8 cellular contexts compared by ENCODE assay signal in genomic region chr1:220113136-220113695, GRCh38. TPM values are rescaled to one million over a fixed set of nuclear protein-coding genes. Genes with fewer than 3 reads are reported as not detected.
DNase-seq lines count a peak whose midpoint lies in the region; ATAC-seq and TF ChIP-seq lines count a peak whose summit lies in the region.

No MANE protein-coding gene starts in this region.

- H3K27ac Mint-ChIP-seq in chondrocyte (ENCODE audit: unreplicated experiment) (no peak overlapping the region), nephron progenitor cell (no peak overlapping the region)

- no peaks in the 10 kb centered on the region for H3K9me3 ChIP-seq in NT2/D1 (ENCODE audit: insufficient read depth, low read length)

- H3K36me3 ChIP-seq in NT2/D1 (ENCODE audit: insufficient read depth, insufficient read length, low read length), result peaks cover 68% of the 10 kb centered on the region

- H3K4me3 Mint-ChIP-seq in chondrocyte (ENCODE audit: unreplicated experiment) (no peak overlapping the region), nephron progenitor cell (no peak overlapping the region)

- intact Hi-C loops in posterior vena cava (cut with DNase I), result no loop called here

- no peaks in the 10 kb centered on the region for H3K4me1 ChIP-seq in NT2/D1 (ENCODE audit: insufficient read depth, insufficient read length)

- no peak overlapping the region for H3K9ac ChIP-seq in NT2/D1 (ENCODE audit: insufficient read length, low read depth)

- H3K9me3 Mint-ChIP-seq in chondrocyte (ENCODE audit: low read depth), result no peaks in the 10 kb centered on the region
- H3K9me3 Mint-ChIP-seq in nephron progenitor cell, result no peaks in the 10 kb centered on the region

- TF ChIP-seq CTCF in chondrocyte (IDR thresholded peaks at IDR 0.05) (peak; percentile 79), nephron progenitor cell (IDR thresholded peaks at IDR 0.05) (peak; percentile 46)

- H3K27me3 ChIP-seq in NT2/D1 (ENCODE audit: insufficient read depth, insufficient read length), result no peaks in the 10 kb centered on the region

- ATAC-seq in GM21390 (IDR thresholded peaks at IDR 0.05; ENCODE audit: unreplicated experiment), result peak; percentile 66
- ATAC-seq in esophagus mucosa, result no peak

- H3K4me3 ChIP-seq in NT2/D1 (ENCODE audit: insufficient read length, low read depth), result no peak overlapping the region

- H3K36me3 Mint-ChIP-seq in chondrocyte (ENCODE audit: low read depth) (peaks cover 22% of the 10 kb centered on the region), nephron progenitor cell (ENCODE audit: low read depth) (peaks cover 61% of the 10 kb centered on the region)

- DNase-seq in NCI-H345 (lab: John Stamatoyannopoulos, UW), result peak; percentile 1
- no peak for DNase-seq in NCI-H345 treated with DMSO at 0.1 percent for 48 hours (lab: John Stamatoyannopoulos, UW; ENCODE audit: unreplicated experiment)
- DNase-seq in NT2/D1 (ENCODE audit: low read depth, low spot score), result peak; percentile 16
- DNase-seq in chondrocyte (ENCODE audit: low spot score), result no peak
- DNase-seq in nephron progenitor cell, result no peak
- DNase-seq in posterior vena cava (ENCODE audit: low spot score), result no peak

- H3K27me3 Mint-ChIP-seq in chondrocyte (ENCODE audit: low read depth) (no peaks in the 10 kb centered on the region), nephron progenitor cell (ENCODE audit: low read depth, poor library complexity) (no peaks in the 10 kb centered on the region)

- H3K4me1 Mint-ChIP-seq in chondrocyte (ENCODE audit: low read depth) (peaks cover under 1% of the 10 kb centered on the region), nephron progenitor cell (no peaks in the 10 kb centered on the region)

RNA-seq across cellular contexts. Expression of gene IARS2, which starts 19.3 kb away (rescaled TPM):
- total RNA-seq in chondrocyte (64.2 to 71.9 TPM (median 64.9 TPM) in 3 replicates), esophagus mucosa (52.9 TPM), posterior vena cava (10 to 100 TPM; 43.4 to 52.0 TPM)

RNA-seq across cellular contexts. Expression of gene BPNT1, which starts 23.6 kb away (rescaled TPM):
- total RNA-seq in chondrocyte (16.3 to 26.5 TPM (median 16.9 TPM) in 3 replicates), esophagus mucosa (20.1 TPM), posterior vena cava (10 to 100 TPM; 12.8 to 14.5 TPM)

Comparison
In these comparisons a context has a peak if more than half of its experiments do, and no peak if none do; other contexts are left out.
1. DNase-seq: peak in NCI-H345 (single experiment) and NT2/D1 (single experiment); none in NCI-H345 treated with DMSO at 0.1 percent for 48 hours (single experiment), chondrocyte (single experiment), nephron progenitor cell (single experiment) and posterior vena cava (single experiment).